ENCODE assay signal across 8 cellular contexts in the genomic region with DNA sequence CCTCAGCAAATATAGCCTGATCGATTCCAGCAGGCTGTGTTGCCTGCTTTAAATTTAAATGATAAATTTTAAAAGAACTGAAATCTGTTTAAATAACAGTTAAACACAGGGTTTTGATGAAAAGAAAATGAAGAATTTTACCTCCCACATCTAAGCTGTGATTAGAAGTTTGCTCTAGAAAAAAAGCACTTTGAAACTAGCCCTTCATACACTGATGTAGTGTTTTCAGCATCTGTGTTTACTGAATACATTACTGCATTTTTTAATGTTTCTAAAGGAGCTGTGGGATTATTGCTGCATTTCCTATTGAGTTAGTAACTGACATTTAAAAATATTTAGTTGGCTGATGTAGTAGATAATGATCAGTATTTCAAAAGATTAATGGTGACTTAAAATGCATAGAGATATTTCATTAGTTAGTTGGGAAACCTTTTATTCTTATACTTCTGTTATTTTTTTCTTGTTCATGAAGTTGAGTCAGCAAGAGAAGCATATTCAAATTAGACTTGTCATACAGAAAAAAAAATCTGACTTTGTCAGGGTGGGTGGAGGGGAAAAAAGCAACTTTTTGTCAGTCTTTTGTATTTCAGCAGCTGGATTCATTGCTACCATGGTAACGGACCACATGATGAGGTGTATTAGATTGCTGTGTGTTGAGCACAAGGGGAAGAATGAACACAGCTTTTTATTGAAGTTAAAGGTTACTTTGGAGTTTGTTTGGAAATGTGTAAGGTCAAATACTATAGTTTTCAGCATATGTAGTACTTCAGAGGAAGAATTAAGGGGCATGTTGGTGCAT. TPM values are rescaled to one million over a fixed set of nuclear protein-coding genes. Genes with fewer than 3 reads are reported as not detected.
A peak's percentile ranks its signal among the peaks of the same experiment; 100 is the strongest.
DNase-seq lines count a peak whose midpoint lies in the region; ATAC-seq, FAIRE-seq and TF ChIP-seq lines count a peak whose summit lies in the region.

Gene DTNA (plus strand): TSS at position 668 of the 799 bp plus-strand sequence. CDS start 45,679 bp downstream, outside the sequence.

- H3K4me3 ChIP-seq in Karpas-422 (ENCODE audit: low read length) (no peak within 1 kb of the TSS), SK-N-MC (peak within 1 kb of the TSS; percentile 85), pancreas (no peak within 1 kb of the TSS)

- intact Hi-C loops in pancreas (cut with DNase I), result no loop called here
- intact Hi-C loops in activated T-helper 2 cell treated with anti-CD3 and anti-CD28 coated beads, Interferon-gamma antibody, Interleukin-2, Interleukin-4, amounts not matched to agents 10 μg/mL and 5 μg/mL and 100 μg/mL, durations not matched to agents 14 hours and 24 hours and 36 hours (cut with micrococcal nuclease), result no loop called here
- intact Hi-C loops in activated CD8-positive, alpha-beta T cell treated with anti-CD3 and anti-CD28 coated beads for 36 hours (cut with micrococcal nuclease), result no loop called here

- no peak within 1 kb of the TSS for H3K27ac Mint-ChIP-seq in activated T-helper 2 cell treated with anti-CD3 and anti-CD28 coated beads, Interferon-gamma antibody, Interleukin-2, Interleukin-4, amounts not matched to agents 10 μg/mL and 5 μg/mL and 100 μg/mL, durations not matched to agents 14 hours and 24 hours and 36 hours
- H3K27ac Mint-ChIP-seq in activated CD8-positive, alpha-beta T cell treated with anti-CD3 and anti-CD28 coated beads for 36 hours, result no peak within 1 kb of the TSS

- peak in 3 of 4 donors; percentile 56 to 68 (median 64) for ATAC-seq in pancreas
- no peak for ATAC-seq in HG02623 (IDR thresholded peaks at IDR 0.05; ENCODE audit: unreplicated experiment)
- ATAC-seq in activated CD8-positive, alpha-beta T cell treated with anti-CD3 and anti-CD28 coated beads for 36 hours, result no peak

- H3K27me3 ChIP-seq in Karpas-422 (ENCODE audit: low read length), result no peaks in the 10 kb centered on the region
- no peaks in the 10 kb centered on the region for H3K27me3 ChIP-seq in pancreas

- H3K4me1 ChIP-seq in Karpas-422 (ENCODE audit: low read length), result 0 out of 2 replicates have a peak, but pooled peaks cover 2% of the 10 kb centered on the region
- H3K4me1 ChIP-seq in pancreas, result peaks cover 4 to 8% (median 4%) of the 10 kb centered on the region in 3 donors

- no peaks in the 10 kb centered on the region for H3K27me3 Mint-ChIP-seq in activated T-helper 2 cell treated with anti-CD3 and anti-CD28 coated beads, Interferon-gamma antibody, Interleukin-2, Interleukin-4, amounts not matched to agents 10 μg/mL and 5 μg/mL and 100 μg/mL, durations not matched to agents 14 hours and 24 hours and 36 hours (ENCODE audit: low read depth)
- H3K27me3 Mint-ChIP-seq in activated CD8-positive, alpha-beta T cell treated with anti-CD3 and anti-CD28 coated beads for 36 hours, result peaks cover 5% of the 10 kb centered on the region

- H3K79me2 ChIP-seq in Karpas-422 (ENCODE audit: low read length), result no peaks in the 10 kb centered on the region

- H4K20me1 ChIP-seq in Karpas-422 (ENCODE audit: insufficient read depth, low read depth, low read length), result no peaks in the 10 kb centered on the region

- CTCF ChIA-PET in activated CD8-positive, alpha-beta T cell treated with anti-CD3 and anti-CD28 coated beads for 36 hours (lab: Charles Lee), result interaction anchor here (0.9 to 1.4 kb wide), 3 partner anchors 10 to 55 kb away, joined by 4 to 6 read pairs (median 4); no protein-coding TSS in a partner anchor

- no peak within 1 kb of the TSS for H3K4me3 Mint-ChIP-seq in activated T-helper 2 cell treated with anti-CD3 and anti-CD28 coated beads, Interferon-gamma antibody, Interleukin-2, Interleukin-4, amounts not matched to agents 10 μg/mL and 5 μg/mL and 100 μg/mL, durations not matched to agents 14 hours and 24 hours and 36 hours (ENCODE audit: low read depth)
- H3K4me3 Mint-ChIP-seq in activated CD8-positive, alpha-beta T cell treated with anti-CD3 and anti-CD28 coated beads for 36 hours, result no peak within 1 kb of the TSS

- no peak for TF ChIP-seq CTCF in pancreas (IDR thresholded peaks at IDR 0.05)
- TF ChIP-seq CTCF in activated CD8-positive, alpha-beta T cell treated with anti-CD3 and anti-CD28 coated beads for 36 hours (IDR thresholded peaks at IDR 0.05), result no peak

- no peak within 1 kb of the TSS for H3K9ac ChIP-seq in Karpas-422 (ENCODE audit: low read length)
- H3K9ac ChIP-seq in SK-N-MC (ENCODE audit: insufficient read length), result peak within 1 kb of the TSS; percentile 80

- H2AFZ ChIP-seq in Karpas-422 (ENCODE audit: low read length), result no peak within 1 kb of the TSS

- DNase-seq in Karpas-422 (peak; percentile 43), SK-N-MC (ENCODE audit: low read depth, low spot score) (peak; percentile 87), foreskin melanocyte (peak; percentile 88), pancreas (no peak)
- no peak for DNase-seq in stimulated activated naive CD4-positive, alpha-beta T cell treated with Interleukin-2 at 50 U/mL for 16 hours (lab: John Stamatoyannopoulos, UW)
- DNase-seq in activated T-helper 2 cell treated with anti-CD3 and anti-CD28 coated beads, Interferon-gamma antibody, Interleukin-2, Interleukin-4, amounts not matched to agents 10 μg/mL and 5 μg/mL and 100 μg/mL, durations not matched to agents 14 hours and 24 hours and 36 hours (ENCODE audit: low spot score), result no peak
- DNase-seq in activated CD8-positive, alpha-beta T cell treated with anti-CD3 and anti-CD28 coated beads for 36 hours, result no peak

- no peaks in the 10 kb centered on the region for H3K9me3 ChIP-seq in Karpas-422 (ENCODE audit: low read length)
- H3K9me3 ChIP-seq in SK-N-MC (ENCODE audit: low read depth, low read length), result no peaks in the 10 kb centered on the region
- no peaks in the 10 kb centered on the region for H3K9me3 ChIP-seq in pancreas

- POLR2A ChIA-PET in activated CD8-positive, alpha-beta T cell treated with anti-CD3 and anti-CD28 coated beads for 36 hours (lab: Charles Lee), result no interaction called here

- 68 to 72% methylated on average over 2 of the region's 2 CpGs for WGBS in pancreas, 2 donors

- H3K36me3 ChIP-seq in Karpas-422 (ENCODE audit: insufficient read depth, low read length), result no peaks in the 10 kb centered on the region
- H3K36me3 ChIP-seq in SK-N-MC (ENCODE audit: insufficient read depth, low read length), result no peaks in the 10 kb centered on the region; the same call in 1 of the 2 replicates
- no peaks in the 10 kb centered on the region for H3K36me3 ChIP-seq in pancreas

- no peaks in the 10 kb centered on the region for H3K4me1 Mint-ChIP-seq in activated T-helper 2 cell treated with anti-CD3 and anti-CD28 coated beads, Interferon-gamma antibody, Interleukin-2, Interleukin-4, amounts not matched to agents 10 μg/mL and 5 μg/mL and 100 μg/mL, durations not matched to agents 14 hours and 24 hours and 36 hours (ENCODE audit: low read depth)
- H3K4me1 Mint-ChIP-seq in activated CD8-positive, alpha-beta T cell treated with anti-CD3 and anti-CD28 coated beads for 36 hours (ENCODE audit: low read depth), result no peaks in the 10 kb centered on the region

- H3K36me3 Mint-ChIP-seq in activated T-helper 2 cell treated with anti-CD3 and anti-CD28 coated beads, Interferon-gamma antibody, Interleukin-2, Interleukin-4, amounts not matched to agents 10 μg/mL and 5 μg/mL and 100 μg/mL, durations not matched to agents 14 hours and 24 hours and 36 hours (ENCODE audit: low read depth), result no peaks in the 10 kb centered on the region
- no peaks in the 10 kb centered on the region for H3K36me3 Mint-ChIP-seq in activated CD8-positive, alpha-beta T cell treated with anti-CD3 and anti-CD28 coated beads for 36 hours (ENCODE audit: low read depth)

- no peaks in the 10 kb centered on the region for H3K9me2 ChIP-seq in Karpas-422 (replicated peaks; ENCODE audit: insufficient read depth, low read length)

- no peak within 1 kb of the TSS for H3K4me2 ChIP-seq in Karpas-422 (ENCODE audit: low read depth, low read length, poor library complexity, severe bottlenecking)

- FAIRE-seq in pancreas (lab: Jason Lieb, UNC), result peak; percentile 54

- no peaks in the 10 kb centered on the region for H3K9me3 Mint-ChIP-seq in activated T-helper 2 cell treated with anti-CD3 and anti-CD28 coated beads, Interferon-gamma antibody, Interleukin-2, Interleukin-4, amounts not matched to agents 10 μg/mL and 5 μg/mL and 100 μg/mL, durations not matched to agents 14 hours and 24 hours and 36 hours
- no peaks in the 10 kb centered on the region for H3K9me3 Mint-ChIP-seq in activated CD8-positive, alpha-beta T cell treated with anti-CD3 and anti-CD28 coated beads for 36 hours

- H3K27ac ChIP-seq in Karpas-422 (ENCODE audit: low read length) (no peak within 1 kb of the TSS), SK-N-MC (peak within 1 kb of the TSS; percentile 98), pancreas (peak within 1 kb of the TSS in 1 of 4 donors; percentile 19)

RNA-seq across cellular contexts. Expression of gene DTNA, which starts in this region (rescaled TPM):
- total RNA-seq in Karpas-422 (2014; rRNA removed; shearing (Covaris generic); ENCODE audit: low replicate concordance), result not detected in 2 replicates
- 10 to 100 TPM; 24.7 to 37.5 (median 26.9) TPM for total RNA-seq in pancreas
- polyA plus RNA-seq in pancreas, result 10 to 100 TPM; 15.3 to 17.2 TPM
- 0.73 TPM in 1 of 2 replicates, not detected in the other for total RNA-seq in activated T-helper 2 cell treated with anti-CD3 and anti-CD28 coated beads, Interferon-gamma antibody, Interleukin-2, Interleukin-4, amounts not matched to agents 10 μg/mL and 5 μg/mL and 100 μg/mL, durations not matched to agents 14 hours and 24 hours and 36 hours
- total RNA-seq in activated CD8-positive, alpha-beta T cell treated with anti-CD3 and anti-CD28 coated beads for 36 hours, result under 1 TPM; 0.40 to 0.41 TPM

Comparison
In these comparisons a context has a peak if more than half of its experiments do, and no peak if none do; other contexts are left out.
1. RNA of gene DTNA (total RNA-seq): 24.7 to 37.5 TPM in pancreas; 0.73 TPM in activated T-helper 2 cell treated with anti-CD3 and anti-CD28 coated beads, Interferon-gamma antibody, Interleukin-2, Interleukin-4, amounts not matched to agents 10 μg/mL and 5 μg/mL and 100 μg/mL, durations not matched to agents 14 hours and 24 hours and 36 hours, 0.40 to 0.41 TPM in activated CD8-positive, alpha-beta T cell treated with anti-CD3 and anti-CD28 coated beads for 36 hours and not detected in Karpas-422; every median in the first group is over 10 times any median in the second.
2. Peak in DNase-seq in Karpas-422; RNA of the gene not detected or under 1 TPM.
3. DNase-seq: peak in SK-N-MC (single experiment) and foreskin melanocyte (single experiment); none in pancreas (0 of 6), stimulated activated naive CD4-positive, alpha-beta T cell treated with Interleukin-2 at 50 U/mL for 16 hours (single experiment), activated T-helper 2 cell treated with anti-CD3 and anti-CD28 coated beads, Interferon-gamma antibody, Interleukin-2, Interleukin-4, amounts not matched to agents 10 μg/mL and 5 μg/mL and 100 μg/mL, durations not matched to agents 14 hours and 24 hours and 36 hours (single experiment) and activated CD8-positive, alpha-beta T cell treated with anti-CD3 and anti-CD28 coated beads for 36 hours (single experiment).
4. ATAC-seq: peak in pancreas (3 of 4); none in HG02623 (single experiment) and activated CD8-positive, alpha-beta T cell treated with anti-CD3 and anti-CD28 coated beads for 36 hours (single experiment).